Comparison of ENCODE assay signal across 9 cellular contexts in the genomic region with DNA sequence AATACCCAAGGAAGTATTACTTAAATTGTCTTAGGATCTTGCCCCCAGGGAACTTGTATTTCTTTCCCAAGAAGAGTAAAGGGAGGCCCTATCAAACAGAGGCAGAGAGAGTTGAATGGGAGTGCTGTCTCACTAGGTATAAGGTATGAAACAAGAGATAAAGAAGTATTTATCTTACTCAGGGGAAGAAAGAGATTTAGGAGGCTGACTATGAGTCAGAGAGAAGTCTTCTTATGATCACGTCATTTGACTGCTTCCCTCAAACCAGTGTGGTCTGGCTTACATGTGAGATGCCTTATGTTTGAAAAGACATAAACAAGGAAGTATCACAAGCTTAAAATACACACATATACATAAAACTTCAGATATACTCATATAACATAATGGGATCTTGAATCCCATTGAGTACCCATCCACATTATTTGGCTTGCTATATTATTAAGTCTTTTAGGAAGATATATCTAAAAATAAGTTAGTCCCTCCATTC. TPM values are rescaled to one million over a fixed set of nuclear protein-coding genes. Genes with fewer than 3 reads are reported as not detected.
DNase-seq lines count a peak whose midpoint lies in the region; ATAC-seq, FAIRE-seq and TF ChIP-seq lines count a peak whose summit lies in the region.
"Had no signal": no experiment of that assay in that cellular context is flagged by ENCODE, and none has a peak within 500 bp of the region (broad histone marks: within the 10 kb centered on the region; RNA-seq: fewer than 3 reads in every experiment).

No MANE protein-coding gene starts in this region.

- H3K4me2 ChIP-seq in A549 = peak overlapping the region; percentile 48

- DNase-seq in A549 (ENCODE audit: low read depth in 1 of 2, low spot score in 1 of 2) (peak; percentile 13 to 75), T-helper 1 cell (peak in 4 of 5 donors; percentile 30 to 89 (median 54)), esophagus squamous epithelium (lab: John Stamatoyannopoulos, UW) (no peak), NCI-H187 treated with DMSO at 0.1 percent for 48 hours (lab: John Stamatoyannopoulos, UW) (no peak), Right ventricle myocardium superior (no peak)
- peak; percentile 11 for DNase-seq in stimulated activated naive CD4-positive, alpha-beta T cell treated with Interleukin-2 at 50 U/mL for 16 hours (lab: John Stamatoyannopoulos, UW)
- DNase-seq: heart right ventricle had no signal

- WGBS in A549 (ENCODE audit: missing lambda C conversion rate) = 37% methylated on average over 1 of the region's 1 CpG
- 16 to 27% methylated on average over 1 of the region's 1 CpG for WGBS in esophagus squamous epithelium, 2 donors

- TF ChIP-seq POLR2A in A549 (IDR thresholded peaks at IDR 0.05; ENCODE audit: low read length) (no peak), esophagus squamous epithelium (IDR thresholded peaks at IDR 0.05) (no peak)

- CTCF ChIA-PET in A549 (lab: Yijun Ruan, JAX) = interaction anchor here (1.3 kb wide), 1 partner anchor 13 kb away, joined by 4 read pairs; no protein-coding TSS in a partner anchor

- intact Hi-C loops in esophagus squamous epithelium (cut with DNase I) (no loop called here), Right ventricle myocardium superior (cut with DNase I) (no loop called here)

- H3K9me3 ChIP-seq in A549 (no peaks in the 10 kb centered on the region), esophagus squamous epithelium (no peaks in the 10 kb centered on the region)
- H3K9me3 ChIP-seq: heart right ventricle had no signal

- no peak overlapping the region for H3K4me3 ChIP-seq in A549
- H3K4me3 ChIP-seq in esophagus squamous epithelium = no peak overlapping the region
- H3K4me3 ChIP-seq: heart right ventricle had no signal

- no peaks in the 10 kb centered on the region for H3K36me3 ChIP-seq in esophagus squamous epithelium
- H3K36me3 ChIP-seq: heart right ventricle had no signal

- peaks cover 87% of the 10 kb centered on the region for H3K4me1 ChIP-seq in A549
- peaks cover 12 to 75% (median 14%) of the 10 kb centered on the region in 3 donors for H3K4me1 ChIP-seq in esophagus squamous epithelium

- H3K27ac ChIP-seq in A549 (peak overlapping the region; percentile 65 to 77), esophagus squamous epithelium (peak overlapping the region in 3 of 4 donors; percentile 59 to 65 (median 59))

- POLR2A ChIA-PET in A549 (lab: Yijun Ruan, JAX) = no interaction called here

- TF ChIP-seq RAD21 in A549 (conservative IDR thresholded peaks at IDR 0.05 in 1 of 2, IDR thresholded peaks at IDR 0.05 in 1 of 2) = peak in 1 of 2 experiments; percentile 8; a peak in 1 of 5 replicates

- FAIRE-seq in A549 (lab: Jason Lieb, UNC) = no peak

- H3K27me3 ChIP-seq in esophagus squamous epithelium = no peaks in the 10 kb centered on the region
- H3K27me3 ChIP-seq: heart right ventricle had no signal

- ATAC-seq in A549 (peak; percentile 58 to 74; a peak in 4 of 6 replicates), GM18520 (IDR thresholded peaks at IDR 0.05; ENCODE audit: unreplicated experiment) (peak; percentile 44), HG03066 (IDR thresholded peaks at IDR 0.05; ENCODE audit: low read depth, unreplicated experiment) (peak; percentile 42), Right ventricle myocardium superior (ENCODE audit: poor library complexity) (no peak)

- TF ChIP-seq CTCF in A549 (IDR thresholded peaks at IDR 0.05) (no peak), esophagus squamous epithelium (IDR thresholded peaks at IDR 0.05) (no peak)

- TF ChIP-seq EP300 in A549 (IDR thresholded peaks at IDR 0.05) = peak; percentile 44 to 54; a peak in 2 of 5 replicates

TF ChIP-seq in A549, 52 proteins besides CTCF, POLR2A, EP300 and RAD21:
- TF ChIP-seq RCOR1 (IDR thresholded peaks at IDR 0.05; ENCODE audit: low read depth, low read length) (no peak), GATA3 (IDR thresholded peaks at IDR 0.05; ENCODE audit: borderline replicate concordance) (no peak), FOSL2 (IDR thresholded peaks at IDR 0.05) (0 out of 2 replicates have a peak, but pooled peaks have one; percentile 10), FOSL2 (CRISPR knock-in tag; IDR thresholded peaks at IDR 0.05) (peak; percentile 53)

RNA-seq across cellular contexts. Expression of a gene that starts 29.6 kb away (rescaled TPM):
- polyA plus RNA-seq in A549 (2011; rRNA removed) (4.8 and 5.0 TPM in 2 replicates), A549 (2017; fragmentation: RNase III; extraction: RNeasy Plus Mini Kit Qiagen cat#74134 plus additional on column Dnase treatment) (3.4 to 5.4 TPM (median 5.2 TPM) in 3 replicates)
- 2.1 and 3.0 TPM in 2 replicates for polyA plus RNA-seq in A549 (2012; cell fraction: cytosol; rRNA removed)
- polyA plus RNA-seq in A549 (2012; cell fraction: nucleus; rRNA removed) = 3.9 and 4.1 TPM in 2 replicates
- polyA minus RNA-seq in A549 (2011; rRNA and poly(A)+ RNA removed) = 7.3 and 8.7 TPM in 2 replicates
- total RNA-seq in esophagus squamous epithelium (1 to 10 TPM; 1.4 to 7.4 (median 4.9) TPM), Right ventricle myocardium superior (4.5 TPM)

Comparison
In these comparisons a context has a peak if more than half of its experiments do, and no peak if none do; other contexts are left out.
1. DNase-seq: peak in A549 (2 of 2), T-helper 1 cell (4 of 5) and stimulated activated naive CD4-positive, alpha-beta T cell treated with Interleukin-2 at 50 U/mL for 16 hours (single experiment); none in esophagus squamous epithelium (single experiment), NCI-H187 treated with DMSO at 0.1 percent for 48 hours (single experiment) and Right ventricle myocardium superior (single experiment).